Comparison of ENCODE assay signal across 1 cellular context in the genomic region with DNA sequence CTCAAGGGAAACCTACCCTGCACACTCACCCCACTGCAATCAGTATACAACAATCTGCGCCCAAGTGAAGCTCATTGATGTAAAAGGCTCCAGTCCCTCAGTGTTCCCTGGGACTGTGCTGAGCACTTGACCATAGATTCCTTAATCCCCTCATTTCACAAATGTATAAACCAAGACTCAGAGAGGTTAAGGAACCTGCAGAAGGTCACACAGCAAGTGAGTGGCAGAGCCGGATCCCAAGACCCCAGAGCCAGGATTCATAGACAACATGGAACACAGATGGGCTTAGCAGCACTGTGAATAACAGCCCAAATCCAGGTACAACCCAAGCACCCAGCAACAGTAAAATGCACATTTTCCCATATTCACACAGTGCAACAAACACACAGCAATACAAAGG.
TF ChIP-seq lines count a peak whose summit lies in the region.

No MANE protein-coding gene starts in this region.

TF ChIP-seq in SK-N-SH, 30 proteins besides CTCF, POLR2A, EP300 and RAD21:
- no peak for TF ChIP-seq TAF1 (IDR thresholded peaks at IDR 0.05; ENCODE audit: borderline replicate concordance, low read depth, low read length)
- TF ChIP-seq, protein P1, sequence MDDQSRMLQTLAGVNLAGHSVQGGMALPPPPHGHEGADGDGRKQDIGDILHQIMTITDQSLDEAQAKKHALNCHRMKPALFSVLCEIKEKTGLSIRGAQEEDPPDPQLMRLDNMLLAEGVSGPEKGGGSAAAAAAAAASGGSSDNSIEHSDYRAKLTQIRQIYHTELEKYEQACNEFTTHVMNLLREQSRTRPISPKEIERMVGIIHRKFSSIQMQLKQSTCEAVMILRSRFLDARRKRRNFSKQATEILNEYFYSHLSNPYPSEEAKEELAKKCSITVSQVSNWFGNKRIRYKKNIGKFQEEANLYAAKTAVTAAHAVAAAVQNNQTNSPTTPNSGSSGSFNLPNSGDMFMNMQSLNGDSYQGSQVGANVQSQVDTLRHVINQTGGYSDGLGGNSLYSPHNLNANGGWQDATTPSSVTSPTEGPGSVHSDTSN (IDR thresholded peaks at IDR 0.05): no peak
- TF ChIP-seq SIN3A (IDR thresholded peaks at IDR 0.05; ENCODE audit: borderline replicate concordance, low read depth, low read length): no peak
- no peak for TF ChIP-seq JUND (IDR thresholded peaks at IDR 0.05)
- no peak for TF ChIP-seq FOXJ3 (CRISPR knock-in tag; IDR thresholded peaks at IDR 0.05)
- no peak for TF ChIP-seq NRF1 (IDR thresholded peaks at IDR 0.05; ENCODE audit: low read depth, low read length)
- no peak for TF ChIP-seq RXRA (IDR thresholded peaks at IDR 0.05; ENCODE audit: borderline replicate concordance, low read depth)
- TF ChIP-seq, protein P2, sequence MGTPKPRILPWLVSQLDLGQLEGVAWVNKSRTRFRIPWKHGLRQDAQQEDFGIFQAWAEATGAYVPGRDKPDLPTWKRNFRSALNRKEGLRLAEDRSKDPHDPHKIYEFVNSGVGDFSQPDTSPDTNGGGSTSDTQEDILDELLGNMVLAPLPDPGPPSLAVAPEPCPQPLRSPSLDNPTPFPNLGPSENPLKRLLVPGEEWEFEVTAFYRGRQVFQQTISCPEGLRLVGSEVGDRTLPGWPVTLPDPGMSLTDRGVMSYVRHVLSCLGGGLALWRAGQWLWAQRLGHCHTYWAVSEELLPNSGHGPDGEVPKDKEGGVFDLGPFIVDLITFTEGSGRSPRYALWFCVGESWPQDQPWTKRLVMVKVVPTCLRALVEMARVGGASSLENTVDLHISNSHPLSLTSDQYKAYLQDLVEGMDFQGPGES (IDR thresholded peaks at IDR 0.05; ENCODE audit: low read depth, low read length): no peak
- no peak for TF ChIP-seq RFX5 (IDR thresholded peaks at IDR 0.05; ENCODE audit: low read length)
- no peak for TF ChIP-seq CHD2 (IDR thresholded peaks at IDR 0.05; ENCODE audit: low read length, partially characterized antibody)
- TF ChIP-seq ELF1 (IDR thresholded peaks at IDR 0.05): no peak
- TF ChIP-seq, protein P3, sequence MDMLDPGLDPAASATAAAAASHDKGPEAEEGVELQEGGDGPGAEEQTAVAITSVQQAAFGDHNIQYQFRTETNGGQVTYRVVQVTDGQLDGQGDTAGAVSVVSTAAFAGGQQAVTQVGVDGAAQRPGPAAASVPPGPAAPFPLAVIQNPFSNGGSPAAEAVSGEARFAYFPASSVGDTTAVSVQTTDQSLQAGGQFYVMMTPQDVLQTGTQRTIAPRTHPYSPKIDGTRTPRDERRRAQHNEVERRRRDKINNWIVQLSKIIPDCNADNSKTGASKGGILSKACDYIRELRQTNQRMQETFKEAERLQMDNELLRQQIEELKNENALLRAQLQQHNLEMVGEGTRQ (IDR thresholded peaks at IDR 0.05; ENCODE audit: borderline replicate concordance, low read depth, low read length): no peak
- no peak for TF ChIP-seq TEAD4 (IDR thresholded peaks at IDR 0.05; ENCODE audit: borderline replicate concordance, insufficient read depth)
- TF ChIP-seq POLR2AphosphoS5 (IDR thresholded peaks at IDR 0.05; ENCODE audit: low read depth, low read length): no peak
- no peak for TF ChIP-seq GABPA (IDR thresholded peaks at IDR 0.05; ENCODE audit: low read depth)
- no peak for TF ChIP-seq GATA2 (CRISPR knock-in tag; IDR thresholded peaks at IDR 0.05)
- TF ChIP-seq RCOR1 (IDR thresholded peaks at IDR 0.05; ENCODE audit: low read length): no peak
- no peak for TF ChIP-seq EZH2phosphoT487 (IDR thresholded peaks at IDR 0.05; ENCODE audit: borderline replicate concordance, low read depth)
- TF ChIP-seq SMC3 (IDR thresholded peaks at IDR 0.05; ENCODE audit: low read depth, low read length): no peak
- no peak for TF ChIP-seq NFIC (IDR thresholded peaks at IDR 0.05; ENCODE audit: borderline replicate concordance)
TF ChIP-seq in SK-N-SH: peak in this region for 0.
